In the genomic region with DNA sequence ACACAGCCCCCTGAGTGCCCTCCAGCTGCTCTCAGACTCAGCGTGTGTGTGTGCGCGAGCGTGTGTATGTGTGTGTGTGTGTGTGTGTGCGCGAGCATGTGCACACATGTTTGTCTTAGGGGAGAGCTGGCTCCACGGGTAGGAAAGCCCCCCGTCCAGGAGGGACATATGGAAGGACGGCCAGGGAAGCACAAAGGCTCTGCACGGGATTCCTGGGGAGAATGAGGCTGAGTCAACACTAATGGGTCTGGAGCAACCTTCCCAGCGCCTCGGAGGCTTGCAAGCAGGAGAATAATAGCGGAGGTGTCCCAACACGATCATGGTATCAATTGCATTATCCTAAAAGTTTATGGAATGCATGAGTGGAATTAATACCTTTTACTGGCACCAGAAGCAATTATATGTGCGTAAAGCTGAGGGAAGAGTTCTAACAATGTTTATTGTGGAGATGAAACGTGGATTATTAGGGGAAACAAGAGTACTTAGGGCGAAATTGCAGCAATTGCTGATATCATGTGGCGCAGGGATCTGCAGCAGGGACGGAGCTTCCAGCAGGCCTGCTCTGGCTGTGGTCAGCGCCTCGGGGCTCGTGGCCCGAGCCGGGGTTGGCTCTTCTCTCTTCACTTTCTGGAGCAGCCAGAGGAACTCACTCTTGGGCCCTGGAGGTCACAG, we compare ENCODE assay signal across 1 cellular context.
A peak's percentile ranks its signal among the peaks of the same experiment; 100 is the strongest.
TF ChIP-seq lines count a peak whose summit lies in the region.

No MANE protein-coding gene starts in this region.

TF ChIP-seq in K562, 482 proteins besides CTCF, POLR2A, EP300 and RAD21:
- 0 out of 2 replicates have a peak, but pooled peaks have one; percentile 18 for TF ChIP-seq USF1 (CRISPR knock-in tag; IDR thresholded peaks at IDR 0.05)
- TF ChIP-seq C11orf30 (IDR thresholded peaks at IDR 0.05; ENCODE audit: low read depth): no peak
